13 cellular contexts compared by ENCODE assay signal in genomic region chr18:58132595-58133191, GRCh38.
"Had no signal": no experiment of that assay in that cellular context is flagged by ENCODE, and none has a peak within 500 bp of the region (broad histone marks: within the 10 kb centered on the region; RNA-seq: fewer than 3 reads in every experiment).

No MANE protein-coding gene starts in this region.

- H3K4me3 ChIP-seq: body of pancreas, coronary artery, right lobe of liver, upper lobe of right lung had no signal

- H3K36me3 ChIP-seq: right lobe of liver, upper lobe of right lung had no signal

- H3K9me3 Mint-ChIP-seq: activated naive CD4-positive, alpha-beta T cell treated with anti-CD3 and anti-CD28 coated beads, Interleukin-2, amount 10 ng/mL, durations not matched to agents 7 days and 5 days; activated T-helper 2 cell treated with anti-CD3 and anti-CD28 coated beads, Interferon-gamma antibody, Interleukin-2, Interleukin-4, amounts not matched to agents 10 μg/mL and 5 μg/mL and 100 μg/mL, durations not matched to agents 14 hours and 24 hours and 36 hours; natural killer cell had no signal

- H3K27ac Mint-ChIP-seq: activated naive CD4-positive, alpha-beta T cell treated with anti-CD3 and anti-CD28 coated beads, Interleukin-2, amount 10 ng/mL, durations not matched to agents 7 days and 5 days; activated T-helper 2 cell treated with anti-CD3 and anti-CD28 coated beads, Interferon-gamma antibody, Interleukin-2, Interleukin-4, amounts not matched to agents 10 μg/mL and 5 μg/mL and 100 μg/mL, durations not matched to agents 14 hours and 24 hours and 36 hours; natural killer cell had no signal

- ATAC-seq: body of pancreas, left colon, natural killer cell, upper lobe of right lung had no signal

- H3K27me3 ChIP-seq: body of pancreas, right lobe of liver, upper lobe of right lung had no signal

- DNase-seq: activated CD4-positive, alpha-beta T cell treated with anti-CD3 and anti-CD28 coated beads, Interleukin-2, amount 50 U/mL, for 1 hour; activated CD4-positive, CD25-positive, alpha-beta regulatory T cell; activated naive CD4-positive, alpha-beta T cell treated with anti-CD3 and anti-CD28 coated beads, Interleukin-2, amount 10 ng/mL, durations not matched to agents 7 days and 5 days; body of pancreas; central memory CD4-positive, alpha-beta T cell; effector CD8-positive, alpha-beta T cell; left colon; natural killer cell; right lobe of liver; stimulated activated naive CD4-positive, alpha-beta T cell treated with Interleukin-2 at 50 U/mL for 16 hours; upper lobe of right lung had no signal

- H3K4me3 Mint-ChIP-seq: activated naive CD4-positive, alpha-beta T cell treated with anti-CD3 and anti-CD28 coated beads, Interleukin-2, amount 10 ng/mL, durations not matched to agents 7 days and 5 days; natural killer cell had no signal

- H3K27ac ChIP-seq: body of pancreas, coronary artery, right lobe of liver, upper lobe of right lung had no signal

- H3K9me3 ChIP-seq: body of pancreas, right lobe of liver, upper lobe of right lung had no signal

- H3K36me3 Mint-ChIP-seq: activated naive CD4-positive, alpha-beta T cell treated with anti-CD3 and anti-CD28 coated beads, Interleukin-2, amount 10 ng/mL, durations not matched to agents 7 days and 5 days; natural killer cell had no signal
